Comparison of ENCODE assay signal across 9 cellular contexts in genomic region chr1:156692409-156692957, GRCh38. TPM values are rescaled to one million over a fixed set of nuclear protein-coding genes. Genes with fewer than 3 reads are reported as not detected.
A peak's percentile ranks its signal among the peaks of the same experiment; 100 is the strongest.
DNase-seq lines count a peak whose midpoint lies in the region; ATAC-seq and TF ChIP-seq lines count a peak whose summit lies in the region.
"Had no signal": no experiment of that assay in that cellular context is flagged by ENCODE, and none has a peak within 500 bp of the region (broad histone marks: within the 10 kb centered on the region; RNA-seq: fewer than 3 reads in every experiment).

No MANE protein-coding gene starts in this region.

- H3K36me3 ChIP-seq in cardiac muscle cell (no peaks in the 10 kb centered on the region), tibial nerve (no peaks in the 10 kb centered on the region)

- no peak for ATAC-seq in Right ventricle myocardium superior (ENCODE audit: poor library complexity)

- no peak for TF ChIP-seq EP300 in tibial nerve (IDR thresholded peaks at IDR 0.05)

- no peaks in the 10 kb centered on the region for H3K9me3 ChIP-seq in cardiac muscle cell (ENCODE audit: low read depth)
- no peaks in the 10 kb centered on the region for H3K9me3 ChIP-seq in iPS-18c (ENCODE audit: control insufficient read depth, insufficient read depth, low read length)
- no peaks in the 10 kb centered on the region for H3K9me3 ChIP-seq in tibial nerve

- WGBS in tibial nerve, 2 donors, result 20% methylated on average over 13 of the region's 13 CpGs

- H3K4me1 ChIP-seq in cardiac muscle cell (ENCODE audit: low read depth) (peaks cover 50% of the 10 kb centered on the region), tibial nerve (peaks cover 0 to 41% (median 18%) of the 10 kb centered on the region in 4 donors)

- no peak for TF ChIP-seq CTCF in cardiac muscle cell (IDR thresholded peaks at IDR 0.05; ENCODE audit: low read depth, low read length)
- no peak for TF ChIP-seq CTCF in tibial nerve (IDR thresholded peaks at IDR 0.05)

- intact Hi-C loops in Right ventricle myocardium superior (cut with DNase I), result loop anchor here (10.0 kb wide), 1 partner anchor 202 kb away; the partner anchor contains the start of gene PEAR1

- DNase-seq in cardiac muscle cell (ENCODE audit: low read depth in 1 of 2, low spot score in 1 of 2) (no peak), Right ventricle myocardium superior (no peak), tibial nerve (ENCODE audit: low spot score in 2 of 2) (no peak), amygdala (lab: John Stamatoyannopoulos, UW) (no peak), putamen (ENCODE audit: low spot score) (no peak)
- DNase-seq: activated CD8-positive, alpha-beta memory T cell treated with anti-CD3 and anti-CD28 coated beads, Interleukin-2, amount 50 U/mL, for 4 hours; midbrain; MM.1S had no signal

- H3K27ac ChIP-seq in cardiac muscle cell, result peak overlapping the region; percentile 89
- no peak overlapping the region for H3K27ac ChIP-seq in tibial nerve

- H3K27me3 ChIP-seq in cardiac muscle cell (no peaks in the 10 kb centered on the region), tibial nerve (peaks cover 0 to 50% of the 10 kb centered on the region in 2 donors)

- no peak for TF ChIP-seq POLR2A in tibial nerve (IDR thresholded peaks at IDR 0.05)

- no peak overlapping the region for H3K4me3 ChIP-seq in cardiac muscle cell
- H3K4me3 ChIP-seq in iPS-18c (ENCODE audit: insufficient read depth, low read depth, low read length), result peak overlapping the region; percentile 9
- no peak overlapping the region for H3K4me3 ChIP-seq in tibial nerve

RNA-seq across cellular contexts. Expression of gene CRABP2, which starts 12.9 kb away (rescaled TPM):
- total RNA-seq in cardiac muscle cell (556 and 900 TPM in 2 replicates), Right ventricle myocardium superior (0.59 TPM), tibial nerve (10 to 100 TPM in 1 of 4 donors, 1 to 10 TPM in 3; 3.5 to 13.2 (median 5.0) TPM)
- 824 and 1,249 TPM in 2 replicates for polyA plus RNA-seq in cardiac muscle cell

RNA-seq across cellular contexts. Expression of gene NES, which starts 15.3 kb away (rescaled TPM):
- total RNA-seq in cardiac muscle cell, result 302 and 391 TPM in 2 replicates
- 86.5 and 89.3 TPM in 2 replicates for polyA plus RNA-seq in cardiac muscle cell
- 103 TPM for total RNA-seq in Right ventricle myocardium superior
- 10 to 100 TPM; 59.9 to 65.3 (median 63.9) TPM for total RNA-seq in tibial nerve

RNA-seq across cellular contexts. Expression of gene METTL25B, which starts 35.8 kb away (rescaled TPM):
- 22.8 and 25.4 TPM in 2 replicates for total RNA-seq in cardiac muscle cell
- 19.5 and 20.9 TPM in 2 replicates for polyA plus RNA-seq in cardiac muscle cell
- 14.4 TPM for total RNA-seq in Right ventricle myocardium superior
- total RNA-seq in tibial nerve, result 10 to 100 TPM; 36.5 to 50.1 (median 46.0) TPM

RNA-seq across cellular contexts. Expression of gene ISG20L2, which starts 36.1 kb away (rescaled TPM):
- total RNA-seq in cardiac muscle cell, result 22.6 and 27.3 TPM in 2 replicates
- polyA plus RNA-seq in cardiac muscle cell, result 25.1 and 31.3 TPM in 2 replicates
- 12.3 TPM for total RNA-seq in Right ventricle myocardium superior
- 10 to 100 TPM; 10.1 to 24.9 (median 18.6) TPM for total RNA-seq in tibial nerve

RNA-seq across cellular contexts. Expression of gene MRPL24, which starts 48.4 kb away (rescaled TPM):
- total RNA-seq in cardiac muscle cell, result 34.9 and 54.1 TPM in 2 replicates
- polyA plus RNA-seq in cardiac muscle cell, result 70.7 and 77.7 TPM in 2 replicates
- total RNA-seq in Right ventricle myocardium superior, result 99.8 TPM
- 10 to 100 TPM; 48.6 to 90.4 (median 66.2) TPM for total RNA-seq in tibial nerve

Comparison
In these comparisons a context has a peak if more than half of its experiments do, and no peak if none do; other contexts are left out.
1. RNA of gene CRABP2, which starts 12.9 kb away (total RNA-seq): 556 to 900 TPM in cardiac muscle cell; 3.5 to 13.2 TPM in tibial nerve and 0.59 TPM in Right ventricle myocardium superior (single experiment); every median in the first group is over 10 times any median in the second.